ENCODE assay signal across 14 cellular contexts in the genomic region with DNA sequence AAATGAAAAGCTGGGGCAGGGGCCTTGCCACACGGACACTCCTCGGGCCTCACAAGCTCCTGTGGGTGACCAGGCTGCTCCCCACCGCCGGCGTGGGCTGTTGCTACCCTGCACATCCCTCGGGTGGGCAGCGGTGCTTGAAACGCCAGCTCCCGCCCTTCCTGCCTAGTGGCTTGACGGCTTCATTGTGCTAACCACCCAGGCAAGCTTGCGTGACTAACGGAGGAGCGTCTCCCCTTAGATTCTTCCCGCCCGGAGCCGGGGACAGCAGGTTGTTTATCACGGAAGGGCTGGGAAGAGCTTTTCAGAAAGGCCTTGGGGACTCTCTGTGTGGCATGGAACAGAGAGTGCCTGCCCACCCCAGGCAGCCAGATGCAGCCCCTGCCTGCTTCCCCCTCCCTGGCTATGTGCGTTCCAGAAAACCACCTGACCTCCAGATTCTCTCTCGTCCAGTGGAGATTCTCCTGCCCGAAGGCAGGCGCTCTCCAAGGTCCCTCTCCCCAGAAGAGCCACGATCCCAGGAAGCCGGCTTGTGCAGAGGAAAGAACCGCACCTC.
DNase-seq lines count a peak whose midpoint lies in the region; ATAC-seq, FAIRE-seq and TF ChIP-seq lines count a peak whose summit lies in the region.
"Had no signal": no experiment of that assay in that cellular context is flagged by ENCODE, and none has a peak within 500 bp of the region (broad histone marks: within the 10 kb centered on the region; RNA-seq: fewer than 3 reads in every experiment).

No MANE protein-coding gene starts in this region.

- CTCF ChIA-PET in HepG2 (lab: Yijun Ruan, JAX; ENCODE audit: low intra/inter-chr PET ratio, low total read pairs): no interaction called here
- CTCF ChIA-PET in CD4-positive, alpha-beta T cell (lab: Charles Lee): interaction anchor here (1.2 kb wide), 1 partner anchor 21 kb away, joined by 6 read pairs; no protein-coding TSS in a partner anchor

- TF ChIP-seq EP300 in HepG2 (IDR thresholded peaks at IDR 0.05; ENCODE audit: low read depth in 2 of 2, low read length in 2 of 2): no peak
- no peak for TF ChIP-seq EP300 in HepG2 (CRISPR knock-in tag; IDR thresholded peaks at IDR 0.05; ENCODE audit: borderline replicate concordance)

- no peak overlapping the region for H3K27ac Mint-ChIP-seq in astrocyte (ENCODE audit: unreplicated experiment)
- no peak overlapping the region for H3K27ac Mint-ChIP-seq in CD4-positive, alpha-beta T cell
- no peak overlapping the region for H3K27ac Mint-ChIP-seq in activated T-cell treated with anti-CD3 and anti-CD28 coated beads, Interleukin-2, amount 50 U/mL, for 24 hours
- H3K27ac Mint-ChIP-seq: nephron; stimulated activated naive CD8-positive, alpha-beta T cell treated with anti-CD3 and anti-CD28 coated beads, Interleukin-15, Interleukin-2, amounts not matched to agents 100 ng/mL and 50 ng/mL, for 24 hours had no signal

- POLR2A ChIA-PET in HepG2 (lab: Yijun Ruan, JAX): no interaction called here
- POLR2A ChIA-PET in CD4-positive, alpha-beta T cell (lab: Charles Lee): no interaction called here

- H3K36me3 ChIP-seq in astrocyte (ENCODE audit: insufficient read depth, low read length): no peaks in the 10 kb centered on the region
- no peaks in the 10 kb centered on the region for H3K36me3 ChIP-seq in HepG2 (replicated peaks in 1 of 2; ENCODE audit: control insufficient read depth in 1 of 2, insufficient read depth in 2 of 2, low read length in 2 of 2)

- no peak overlapping the region for H2AFZ ChIP-seq in astrocyte (ENCODE audit: low read depth, low read length)
- no peak overlapping the region for H2AFZ ChIP-seq in HepG2 (ENCODE audit: low read length)

- TF ChIP-seq CTCF in astrocyte (IDR thresholded peaks at IDR 0.05; ENCODE audit: insufficient read depth, low read depth, low read length): no peak
- TF ChIP-seq CTCF in HepG2 (CRISPR knock-in tag; IDR thresholded peaks at IDR 0.05): no peak
- TF ChIP-seq CTCF in CD4-positive, alpha-beta T cell (IDR thresholded peaks at IDR 0.05): no peak

- no peaks in the 10 kb centered on the region for H4K20me1 ChIP-seq in astrocyte (ENCODE audit: insufficient read depth, low read length)
- H4K20me1 ChIP-seq in HepG2 (ENCODE audit: insufficient read depth, low read length): no peaks in the 10 kb centered on the region

- H3K9ac ChIP-seq in astrocyte (ENCODE audit: low read length): no peak overlapping the region
- H3K9ac ChIP-seq in HepG2 (ENCODE audit: insufficient read depth, low read depth, low read length): no peak overlapping the region

- 37% methylated on average over 5 of the region's 24 CpGs for WGBS in HepG2 (ENCODE audit: low lambda C conversion rate)

- in situ Hi-C loops in HepG2 (cut with HindIII; ENCODE audit: extremely low pct_ligation_motif_present, low pct_unique_long_range_greater_than_20kb): no loop called here

- no peak for TF ChIP-seq RAD21 in HepG2 (CRISPR knock-in tag; IDR thresholded peaks at IDR 0.05)

- FAIRE-seq in astrocyte (lab: Jason Lieb, UNC): no peak
- no peak for FAIRE-seq in HepG2 (lab: Jason Lieb, UNC)

- H3K36me3 Mint-ChIP-seq in astrocyte (ENCODE audit: low read depth, unreplicated experiment): no peaks in the 10 kb centered on the region
- no peaks in the 10 kb centered on the region for H3K36me3 Mint-ChIP-seq in CD4-positive, alpha-beta T cell (ENCODE audit: low read depth)
- H3K36me3 Mint-ChIP-seq in activated T-cell treated with anti-CD3 and anti-CD28 coated beads, Interleukin-2, amount 50 U/mL, for 24 hours (ENCODE audit: low read depth): no peaks in the 10 kb centered on the region
- H3K36me3 Mint-ChIP-seq: brain had no signal

- no peaks in the 10 kb centered on the region for H3K9me3 ChIP-seq in astrocyte (ENCODE audit: insufficient read depth, low read depth, low read length)
- no peaks in the 10 kb centered on the region for H3K9me3 ChIP-seq in HepG2 (ENCODE audit: low read length)
- H3K9me3 ChIP-seq in CD4-positive, alpha-beta T cell (ENCODE audit: control insufficient read depth, low read length): no peaks in the 10 kb centered on the region

- H3K4me1 ChIP-seq in astrocyte (ENCODE audit: insufficient read depth, low read length) (peaks cover 9% of the 10 kb centered on the region), HepG2 (ENCODE audit: insufficient read depth, low read length) (0 out of 2 replicates have a peak, but pooled peaks cover 1% of the 10 kb centered on the region)

- H3K4me2 ChIP-seq in astrocyte (ENCODE audit: low read length) (peak overlapping the region; percentile 53), HepG2 (ENCODE audit: low read depth, low read length) (no peak overlapping the region)

- H3K27ac ChIP-seq in astrocyte (ENCODE audit: low read depth, low read length) (no peak overlapping the region), HepG2 (ENCODE audit: extremely low read length, insufficient read depth, low read length) (no peak overlapping the region)
- H3K27ac ChIP-seq in CD4-positive, alpha-beta T cell (ENCODE audit: low read depth, low read length): no peak overlapping the region

- TF ChIP-seq POLR2A in HepG2 (IDR thresholded peaks at IDR 0.05; ENCODE audit: insufficient read depth in 1 of 2, low read depth in 2 of 2, low read length in 2 of 2): no peak

- H3K4me1 Mint-ChIP-seq in astrocyte (ENCODE audit: low read depth, unreplicated experiment): peaks cover 7% of the 10 kb centered on the region
- peaks cover 83% of the 10 kb centered on the region for H3K4me1 Mint-ChIP-seq in CD4-positive, alpha-beta T cell (ENCODE audit: low read depth)
- peaks cover 68% of the 10 kb centered on the region for H3K4me1 Mint-ChIP-seq in activated T-cell treated with anti-CD3 and anti-CD28 coated beads, Interleukin-2, amount 50 U/mL, for 24 hours (ENCODE audit: low read depth)
- H3K4me1 Mint-ChIP-seq: nephron had no signal

- peaks cover 2% of the 10 kb centered on the region for H3K9me3 Mint-ChIP-seq in astrocyte (ENCODE audit: unreplicated experiment)
- H3K9me3 Mint-ChIP-seq in CD4-positive, alpha-beta T cell: no peaks in the 10 kb centered on the region
- H3K9me3 Mint-ChIP-seq in activated T-cell treated with anti-CD3 and anti-CD28 coated beads, Interleukin-2, amount 50 U/mL, for 24 hours: no peaks in the 10 kb centered on the region
- H3K9me3 Mint-ChIP-seq: nephron; stimulated activated naive CD8-positive, alpha-beta T cell treated with anti-CD3 and anti-CD28 coated beads, Interleukin-15, Interleukin-2, amounts not matched to agents 100 ng/mL and 50 ng/mL, for 24 hours had no signal

- BruUV-seq in HepG2 (replicated peaks; lab: Mats Ljungman, UMichigan): no TSS peak

- H3K27me3 ChIP-seq in astrocyte (ENCODE audit: insufficient read depth, low read length) (peaks cover 16% of the 10 kb centered on the region), HepG2 (ENCODE audit: control insufficient read depth in 1 of 2, insufficient read depth in 2 of 2, low read length in 2 of 2) (peaks cover 0 to 29% of the 10 kb centered on the region in 2 experiments; a peak in 2 of 5 replicates)
- H3K27me3 ChIP-seq in CD4-positive, alpha-beta T cell (ENCODE audit: control insufficient read depth, insufficient read depth, low read length): no peaks in the 10 kb centered on the region

- intact Hi-C loops in cardiac septum (cut with DNase I) (no loop called here), Right ventricle myocardium inferior (cut with DNase I) (no loop called here), HepG2 (cut with micrococcal nuclease; ENCODE audit: unreplicated experiment) (no loop called here)
- intact Hi-C loops in CD4-positive, alpha-beta T cell (cut with DNase I, micrococcal nuclease): no loop called here

- H3K27me3 Mint-ChIP-seq in astrocyte (ENCODE audit: low read depth, unreplicated experiment): peaks cover 41% of the 10 kb centered on the region
- no peaks in the 10 kb centered on the region for H3K27me3 Mint-ChIP-seq in CD4-positive, alpha-beta T cell
- no peaks in the 10 kb centered on the region for H3K27me3 Mint-ChIP-seq in activated T-cell treated with anti-CD3 and anti-CD28 coated beads, Interleukin-2, amount 50 U/mL, for 24 hours
- H3K27me3 Mint-ChIP-seq: stimulated activated naive CD8-positive, alpha-beta T cell treated with anti-CD3 and anti-CD28 coated beads, Interleukin-15, Interleukin-2, amounts not matched to agents 100 ng/mL and 50 ng/mL, for 24 hours had no signal

- DNase-seq in cardiac septum (ENCODE audit: low spot score): peak; percentile 76
- DNase-seq in Right ventricle myocardium inferior (ENCODE audit: missing footprints): no peak
- DNase-seq in astrocyte (ENCODE audit: low read depth): no peak
- DNase-seq in HepG2 (ENCODE audit: low spot score): no peak
- no peak for DNase-seq in NCI-H146 (lab: John Stamatoyannopoulos, UW)
- DNase-seq in CD4-positive, alpha-beta T cell: no peak
- DNase-seq in activated T-cell treated with anti-CD3 and anti-CD28 coated beads, Interleukin-2, amount 50 U/mL, for 24 hours: no peak
- DNase-seq: AML-193, MM.1S, T-helper 9 cell had no signal

- no peaks in the 10 kb centered on the region for H3K79me2 ChIP-seq in astrocyte (ENCODE audit: insufficient read depth, low read length)
- no peaks in the 10 kb centered on the region for H3K79me2 ChIP-seq in HepG2 (ENCODE audit: insufficient read depth, low read length)

- H3K4me3 Mint-ChIP-seq in astrocyte (ENCODE audit: unreplicated experiment): no peak overlapping the region
- no peak overlapping the region for H3K4me3 Mint-ChIP-seq in CD4-positive, alpha-beta T cell
- no peak overlapping the region for H3K4me3 Mint-ChIP-seq in activated T-cell treated with anti-CD3 and anti-CD28 coated beads, Interleukin-2, amount 50 U/mL, for 24 hours
- H3K4me3 Mint-ChIP-seq: nephron; stimulated activated naive CD8-positive, alpha-beta T cell treated with anti-CD3 and anti-CD28 coated beads, Interleukin-15, Interleukin-2, amounts not matched to agents 100 ng/mL and 50 ng/mL, for 24 hours had no signal

- ATAC-seq in Right ventricle myocardium inferior: no peak
- peak; percentile 38; the same call in 2 of the 3 replicates for ATAC-seq in HepG2
- ATAC-seq in CD4-positive, alpha-beta T cell (ENCODE audit: poor library complexity): no peak
- ATAC-seq in HG02870 (IDR thresholded peaks at IDR 0.05; ENCODE audit: unreplicated experiment): no peak

- H3K4me3 ChIP-seq in astrocyte (ENCODE audit: insufficient read depth, low read depth, low read length): no peak overlapping the region
- H3K4me3 ChIP-seq in HepG2 (replicated peaks in 1 of 3; ENCODE audit: insufficient read depth in 1 of 3, low read depth in 2 of 3, low read length in 3 of 3): no peak overlapping the region

TF ChIP-seq in HepG2, 621 proteins besides CTCF, POLR2A, EP300 and RAD21 (continues in another document):
- TF ChIP-seq MIER2 (CRISPR knock-in tag; IDR thresholded peaks at IDR 0.05) (peak; percentile 20; the same call in 1 of the 2 replicates), MAFK (conservative IDR thresholded peaks at IDR 0.05 in 1 of 2, IDR thresholded peaks at IDR 0.05 in 1 of 2; ENCODE audit: low read length in 2 of 2) (no peak)
